ENCODE assay signal across 8 cellular contexts in the genomic region with DNA sequence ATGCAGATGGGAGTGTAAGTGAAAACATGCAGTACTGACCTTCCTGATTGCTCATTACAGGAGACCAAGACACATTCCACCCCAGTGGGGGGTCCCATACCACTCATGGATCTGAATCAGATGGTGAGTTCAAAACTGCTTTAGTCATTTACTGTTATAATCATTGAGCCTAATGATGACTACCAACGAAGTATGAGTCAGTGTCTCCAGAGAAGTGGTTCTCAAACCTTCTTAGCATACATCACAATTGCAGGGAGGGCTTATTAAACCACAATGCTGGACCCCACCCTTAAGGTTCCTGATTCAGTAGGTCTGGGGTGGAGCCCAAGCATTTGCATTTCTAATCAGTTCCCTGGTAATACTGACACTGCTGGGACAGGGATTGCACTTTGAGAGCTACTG.
DNase-seq lines count a peak whose midpoint lies in the region; ATAC-seq, FAIRE-seq and TF ChIP-seq lines count a peak whose summit lies in the region.

No MANE protein-coding gene starts in this region.

- intact Hi-C loops in activated naive CD4-positive, alpha-beta T cell treated with anti-CD3 and anti-CD28 coated beads for 36 hours (cut with micrococcal nuclease) = loop anchor here (1.0 kb wide), 4 partner anchors 37 to 201 kb away; no protein-coding TSS in a partner anchor
- intact Hi-C loops in vagina (cut with DNase I) = no loop called here

- H3K27me3 Mint-ChIP-seq in activated naive CD4-positive, alpha-beta T cell treated with anti-CD3 and anti-CD28 coated beads for 36 hours (ENCODE audit: low read depth) = no peaks in the 10 kb centered on the region

- DNase-seq in activated naive CD4-positive, alpha-beta T cell treated with Interleukin-2 at 50 U/mL for 16 hours = peak; percentile 55
- DNase-seq in activated naive CD4-positive, alpha-beta T cell (lab: John Stamatoyannopoulos, UW) = no peak
- peak; percentile 77 for DNase-seq in activated naive CD4-positive, alpha-beta T cell treated with anti-CD3 and anti-CD28 coated beads for 36 hours
- DNase-seq in keratinocyte (ENCODE audit: low read depth, low spot score) = peak; percentile 48
- no peak for DNase-seq in vagina (ENCODE audit: extremely low spot score in 2 of 2)
- DNase-seq in SHP77 treated with DMSO at 0.1 percent for 48 hours (lab: John Stamatoyannopoulos, UW) = no peak

- H3K4me1 ChIP-seq in keratinocyte (ENCODE audit: control insufficient read depth, extremely low read depth, insufficient read depth, low read length) (peaks cover 15% of the 10 kb centered on the region), vagina (peaks cover 40% of the 10 kb centered on the region)

- peaks cover 62% of the 10 kb centered on the region for H3K4me1 Mint-ChIP-seq in activated naive CD4-positive, alpha-beta T cell treated with anti-CD3 and anti-CD28 coated beads for 36 hours (ENCODE audit: low read depth)

- peaks cover 81% of the 10 kb centered on the region for H3K36me3 Mint-ChIP-seq in activated naive CD4-positive, alpha-beta T cell treated with anti-CD3 and anti-CD28 coated beads for 36 hours (ENCODE audit: low read depth)

- peaks cover 4% of the 10 kb centered on the region for H3K9me3 Mint-ChIP-seq in activated naive CD4-positive, alpha-beta T cell treated with anti-CD3 and anti-CD28 coated beads for 36 hours

- peaks cover 2% of the 10 kb centered on the region for H3K9me1 ChIP-seq in keratinocyte (ENCODE audit: control insufficient read depth, extremely low read depth, insufficient read depth, low read length)

- dilution Hi-C loops in keratinocyte (cut with MboI; ENCODE audit: extremely low pct_ligation_motif_present, low sequenced_read_pairs) = no loop called here

- no peaks in the 10 kb centered on the region for H3K9me3 ChIP-seq in keratinocyte (ENCODE audit: control insufficient read depth, low read depth, low read length)
- no peaks in the 10 kb centered on the region for H3K9me3 ChIP-seq in vagina

- ATAC-seq in GM21381 (IDR thresholded peaks at IDR 0.05; ENCODE audit: unreplicated experiment) (no peak), HG03095 (IDR thresholded peaks at IDR 0.05; ENCODE audit: unreplicated experiment) (no peak)

- peaks cover 2% of the 10 kb centered on the region for H3K79me2 ChIP-seq in keratinocyte (ENCODE audit: control insufficient read depth, insufficient read depth, low read length)

- H2AFZ ChIP-seq in keratinocyte (ENCODE audit: control insufficient read depth, low read length) = no peak overlapping the region

- no peaks in the 10 kb centered on the region for H4K20me1 ChIP-seq in keratinocyte (ENCODE audit: control insufficient read depth, extremely low read depth, insufficient read depth, low read length)

- peak overlapping the region; percentile 78 for H3K27ac Mint-ChIP-seq in activated naive CD4-positive, alpha-beta T cell treated with anti-CD3 and anti-CD28 coated beads for 36 hours

- H3K4me3 Mint-ChIP-seq in activated naive CD4-positive, alpha-beta T cell treated with anti-CD3 and anti-CD28 coated beads for 36 hours = no peak overlapping the region

- CTCF ChIA-PET in activated naive CD4-positive, alpha-beta T cell treated with anti-CD3 and anti-CD28 coated beads for 36 hours (lab: Charles Lee) = interaction anchor here (0.6 kb wide), 1 partner anchor 29 kb away, joined by 3 read pairs; no protein-coding TSS in a partner anchor

- H3K4me2 ChIP-seq in keratinocyte (ENCODE audit: control insufficient read depth, extremely low read depth, insufficient read depth, low read depth, low read length) = no peak overlapping the region

- H3K27me3 ChIP-seq in keratinocyte (ENCODE audit: control insufficient read depth, extremely low read depth, insufficient read depth, low read length) (no peaks in the 10 kb centered on the region), vagina (no peaks in the 10 kb centered on the region)

- peak; percentile 39 for FAIRE-seq in keratinocyte (lab: Jason Lieb, UNC)

- no peak for TF ChIP-seq POLR2A in vagina (IDR thresholded peaks at IDR 0.05)

- peak overlapping the region; percentile 32 for H3K27ac ChIP-seq in keratinocyte (ENCODE audit: control insufficient read depth, insufficient read depth, low read length)
- H3K27ac ChIP-seq in vagina = peak overlapping the region; percentile 31

- no peak overlapping the region for H3K9ac ChIP-seq in keratinocyte (ENCODE audit: control insufficient read depth, extremely low read depth, insufficient read depth, low read length)

- H3K36me3 ChIP-seq in keratinocyte (ENCODE audit: control insufficient read depth in 2 of 2, extremely low read depth in 1 of 2, insufficient read depth in 2 of 2, low read length in 2 of 2) = peaks cover 35 to 55% of the 10 kb centered on the region in 2 experiments
- peaks cover 0 to 51% of the 10 kb centered on the region in 2 donors for H3K36me3 ChIP-seq in vagina

- no peak for TF ChIP-seq CTCF in keratinocyte (optimal IDR thresholded peaks at IDR 0.05 in 1 of 3, IDR thresholded peaks at IDR 0.05 in 1 of 3, conservative IDR thresholded peaks at IDR 0.05 in 1 of 3; ENCODE audit: extremely low read depth in 1 of 3, insufficient read depth in 2 of 3, low read length in 3 of 3)
- no peak for TF ChIP-seq CTCF in vagina (IDR thresholded peaks at IDR 0.05)

- H3K4me3 ChIP-seq in keratinocyte (ENCODE audit: control insufficient read depth in 2 of 3, extremely low read depth in 1 of 3, insufficient read depth in 2 of 3, low read depth in 1 of 3, low read length in 3 of 3) (no peak overlapping the region), vagina (no peak overlapping the region)

Comparison
In these comparisons a context has a peak if more than half of its experiments do, and no peak if none do; other contexts are left out.
1. DNase-seq: peak in activated naive CD4-positive, alpha-beta T cell treated with Interleukin-2 at 50 U/mL for 16 hours (single experiment), activated naive CD4-positive, alpha-beta T cell treated with anti-CD3 and anti-CD28 coated beads for 36 hours (single experiment) and keratinocyte (single experiment); none in activated naive CD4-positive, alpha-beta T cell (0 of 4), vagina (0 of 2) and SHP77 treated with DMSO at 0.1 percent for 48 hours (single experiment).